ENCODE assay signal across 8 cellular contexts in the genomic region with DNA sequence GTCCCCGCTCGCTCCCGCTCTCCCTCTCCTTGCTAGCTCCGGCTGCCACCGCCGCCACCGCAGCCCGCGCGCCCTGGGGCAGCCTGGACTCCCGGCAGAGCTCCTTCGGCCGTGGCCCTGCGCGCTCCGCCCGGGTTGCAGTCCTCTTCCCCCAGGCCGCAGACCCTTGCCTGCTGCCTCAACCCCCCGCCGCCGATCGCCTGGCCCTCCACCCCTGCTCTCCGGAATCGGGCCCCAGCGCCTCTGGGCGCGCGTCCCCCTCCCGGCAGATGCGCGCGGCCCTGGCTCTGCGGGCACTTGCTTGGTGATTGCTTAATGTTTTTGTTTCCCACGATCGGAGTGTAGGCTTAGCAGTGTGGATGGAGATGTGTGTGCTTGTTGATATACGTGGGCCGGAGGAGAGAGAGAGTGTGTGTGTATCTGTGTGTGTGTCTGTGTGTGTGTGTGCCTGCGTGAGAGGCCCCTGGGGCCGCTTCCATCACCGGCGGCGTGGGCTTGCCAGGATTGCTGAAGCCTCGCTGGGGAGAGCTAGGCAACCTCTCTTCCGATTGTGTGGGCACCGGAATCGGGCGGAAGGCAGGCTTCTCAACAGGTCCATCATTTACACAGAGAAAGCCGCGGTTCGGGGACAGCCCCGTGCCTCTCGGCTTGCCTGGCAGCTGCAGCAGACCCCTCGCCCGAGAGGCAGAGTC. TPM values are rescaled to one million over a fixed set of nuclear protein-coding genes. Genes with fewer than 3 reads are reported as not detected.
DNase-seq lines count a peak whose midpoint lies in the region; ATAC-seq and TF ChIP-seq lines count a peak whose summit lies in the region.

No MANE protein-coding gene starts in this region.

- no peak overlapping the region for H2AK9ac ChIP-seq in IMR-90 (replicated peaks; ENCODE audit: low read depth, low read length, poor library complexity)

- CTCF ChIA-PET in IMR-90 (lab: Yijun Ruan, JAX) = interaction anchor here (0.7 kb wide), 1 partner anchor 14 kb away, joined by 4 read pairs; no protein-coding TSS in a partner anchor

- no peak overlapping the region for H2BK15ac ChIP-seq in IMR-90 (ENCODE audit: low read depth, low read length)

- peak; percentile 39 for DNase-seq in AG08396 (ENCODE audit: low spot score)
- peak; percentile 65 for DNase-seq in IMR-90
- peak; percentile 39 to 40 for DNase-seq in activated T-cell treated with anti-CD3 and anti-CD28 coated beads, Interleukin-2, amount 50 U/mL, for 48 hours
- DNase-seq in heart left ventricle = peak in 2 of 5 donors; percentile 9 to 56
- peak; percentile 76 for DNase-seq in retina
- no peak for DNase-seq in activated gamma-delta T cell (lab: John Stamatoyannopoulos, UW)

- H4K91ac ChIP-seq in IMR-90 (ENCODE audit: insufficient read depth, low read depth, low read length) = no peak overlapping the region

- ATAC-seq in IMR-90 (ENCODE audit: low read depth) (peak; percentile 8; the same call in 1 of the 2 replicates), heart left ventricle (peak in 2 of 4 donors; percentile 6 to 17), HG02610 (IDR thresholded peaks at IDR 0.05; ENCODE audit: unreplicated experiment) (no peak), HG03565 (IDR thresholded peaks at IDR 0.05; ENCODE audit: unreplicated experiment) (no peak)

- H3K4me1 ChIP-seq in IMR-90 (ENCODE audit: control insufficient read depth, insufficient read depth, low read length) (peaks cover 6% of the 10 kb centered on the region; the same call in 1 of the 2 replicates), heart left ventricle (peaks cover 0 to 51% (median 27%) of the 10 kb centered on the region in 12 donors)

- no peak overlapping the region for H3K14ac ChIP-seq in IMR-90 (replicated peaks; ENCODE audit: low read depth, low read length)

- H3K4ac ChIP-seq in IMR-90 (ENCODE audit: low read depth, low read length) = no peak overlapping the region

- no peak overlapping the region for H4K5ac ChIP-seq in IMR-90 (ENCODE audit: low read depth, low read length)

- no peak overlapping the region for H4K8ac ChIP-seq in IMR-90 (ENCODE audit: low read depth in 2 of 2, low read length in 2 of 2)

- no peak overlapping the region for H2BK5ac ChIP-seq in IMR-90 (ENCODE audit: low read depth, low read length, poor library complexity, severe bottlenecking)

- no peak overlapping the region for H3K18ac ChIP-seq in IMR-90 (ENCODE audit: low read depth, low read length)

- no peak for TF ChIP-seq CTCF in IMR-90 (conservative IDR thresholded peaks at IDR 0.05; ENCODE audit: low read depth, low read length)
- no peak for TF ChIP-seq CTCF in heart left ventricle (IDR thresholded peaks at IDR 0.05)

- peaks cover 12% of the 10 kb centered on the region for H4K20me1 ChIP-seq in IMR-90 (ENCODE audit: insufficient read depth, low read length)

- POLR2A ChIA-PET in IMR-90 (lab: Charles Lee; ENCODE audit: unreplicated experiment) = interaction anchor here (0.6 kb wide), 1 partner anchor 186 kb away, joined by 9 read pairs; no protein-coding TSS in a partner anchor

- H2AFZ ChIP-seq in IMR-90 (replicated peaks; ENCODE audit: low read length, poor library complexity) = no peak overlapping the region

- peak overlapping the region; percentile 23; the same call in 1 of the 2 replicates for H3K9ac ChIP-seq in IMR-90 (ENCODE audit: low read depth, low read length)

- no TSS peak for BruUV-seq in IMR-90 (replicated peaks; lab: Mats Ljungman, UMichigan)

- 7% methylated on average over 15 of the region's 54 CpGs; no CpG with 5 or more reads in 1 of the 2 experiments for WGBS in IMR-90 (ENCODE audit: extremely low coverage in 2 of 2, insufficient read length in 1 of 2), 2 experiments
- WGBS in heart left ventricle, 4 donors = 1 to 2% (median 2%) methylated on average over 33 to 54 of the region's 54 CpGs

- in situ Hi-C loops in IMR-90 (cut with MboI; ENCODE audit: low sequenced_read_pairs) = loop anchor here (10.0 to 25.0 kb wide), 2 partner anchors 465 to 728 kb away; no protein-coding TSS in a partner anchor

- H3K56ac ChIP-seq in IMR-90 (ENCODE audit: extremely low read depth, insufficient read depth, low read length) = no peak overlapping the region

- H3K23ac ChIP-seq in IMR-90 (ENCODE audit: low read depth, low read length) = no peak overlapping the region

- H3K27ac ChIP-seq in IMR-90 (ENCODE audit: insufficient read depth, low read length) (no peak overlapping the region), heart left ventricle (peak overlapping the region in 3 of 12 donors; percentile 19 to 46 (median 19))

- dilution Hi-C loops in IMR-90 (cut with HindIII; ENCODE audit: low sequenced_read_pairs, unreplicated experiment) = no loop called here

- peaks cover 85% of the 10 kb centered on the region for H3K27me3 ChIP-seq in IMR-90 (ENCODE audit: control insufficient read depth, insufficient read depth, low read length)
- peaks cover 16 to 73% (median 42%) of the 10 kb centered on the region in 9 donors for H3K27me3 ChIP-seq in heart left ventricle

- H3K9me1 ChIP-seq in IMR-90 (ENCODE audit: insufficient read depth, low read length) = no peaks in the 10 kb centered on the region

- intact Hi-C loops in IMR-90 (cut with micrococcal nuclease) = no loop called here
- intact Hi-C loops in heart left ventricle (cut with DNase I) = loop anchor here in 6 of 10 donors (5.0 to 10.0 kb wide), 7 partner anchors 155 to 728 kb away; no protein-coding TSS in a partner anchor

- peak overlapping the region; percentile 64 for H3K4me2 ChIP-seq in IMR-90 (ENCODE audit: low read depth, low read length)

- no peak overlapping the region for H2BK20ac ChIP-seq in IMR-90 (ENCODE audit: low read depth, low read length)

- no peak for TF ChIP-seq POLR2A in IMR-90 (IDR thresholded peaks at IDR 0.05; ENCODE audit: low read depth, low read length)
- no peak for TF ChIP-seq POLR2A in heart left ventricle (IDR thresholded peaks at IDR 0.05)

- no peak overlapping the region for H2AK5ac ChIP-seq in IMR-90 (ENCODE audit: low read depth, low read length)

- H3K9me3 ChIP-seq in IMR-90 (ENCODE audit: control insufficient read depth, insufficient read depth, low read length) = no peaks in the 10 kb centered on the region
- no peaks in the 10 kb centered on the region for H3K9me3 ChIP-seq in heart left ventricle

- H3K4me3 ChIP-seq in IMR-90 (ENCODE audit: insufficient read depth, low read depth, low read length) = peak overlapping the region; percentile 26; the same call in 1 of the 2 replicates
- peak overlapping the region in 11 of 12 donors; percentile 23 to 62 (median 51) for H3K4me3 ChIP-seq in heart left ventricle

- H3K36me3 ChIP-seq in IMR-90 (ENCODE audit: control insufficient read depth, insufficient read depth, low read length) (no peaks in the 10 kb centered on the region), heart left ventricle (no peaks in the 10 kb centered on the region)

- TF ChIP-seq RAD21 in IMR-90 (IDR thresholded peaks at IDR 0.05; ENCODE audit: low read length) = no peak

- no peak overlapping the region for H2BK120ac ChIP-seq in IMR-90 (ENCODE audit: low read depth, low read length)

- H3K79me1 ChIP-seq in IMR-90 (ENCODE audit: low read depth in 1 of 2, low read length in 2 of 2) = no peaks in the 10 kb centered on the region

TF ChIP-seq in IMR-90, 13 proteins besides CTCF, POLR2A, EP300 and RAD21:
- TF ChIP-seq CEBPB (IDR thresholded peaks at IDR 0.05; ENCODE audit: low read depth, low read length) (peak; percentile 80), USF2 (IDR thresholded peaks at IDR 0.05; ENCODE audit: low read depth, low read length) (no peak), FOS (IDR thresholded peaks at IDR 0.05; ENCODE audit: low read depth, low read length) (no peak), RCOR1 (IDR thresholded peaks at IDR 0.05; ENCODE audit: insufficient replicate concordance, low read length) (peak; percentile 14)

RNA-seq across cellular contexts. Expression of gene INHBB, which starts 0.9 kb away (rescaled TPM):
- total RNA-seq in IMR-90 (2012; rRNA removed) = 0.18 and 0.28 TPM in 2 replicates
- 0.92 and 1.0 TPM in 2 replicates for polyA plus RNA-seq in IMR-90 (2012; rRNA removed)
- polyA plus RNA-seq in IMR-90 (2012; cell fraction: cytosol; rRNA removed) = 0.61 and 2.2 TPM in 2 replicates
- 1.1 and 1.2 TPM in 2 replicates for polyA plus RNA-seq in IMR-90 (2012; cell fraction: nucleus; rRNA removed; ENCODE audit: low replicate concordance)
- 10 to 100 TPM in 1 of 9 donors, 1 to 10 TPM in 6, under 1 TPM in 2; 0.70 to 38.0 (median 2.0) TPM for total RNA-seq in heart left ventricle
- 1 to 10 TPM; 2.8 to 7.8 TPM for polyA plus RNA-seq in heart left ventricle
